8 cellular contexts compared by ENCODE assay signal in genomic region chr16:23557779-23558330, GRCh38. TPM values are rescaled to one million over a fixed set of nuclear protein-coding genes. Genes with fewer than 3 reads are reported as not detected.
DNase-seq lines count a peak whose midpoint lies in the region; ATAC-seq, FAIRE-seq and TF ChIP-seq lines count a peak whose summit lies in the region.

No MANE protein-coding gene starts in this region.

- TF ChIP-seq POLR2A in H54 (IDR thresholded peaks at IDR 0.05; ENCODE audit: low read depth, low read length) = no peak

- peaks cover 0 to 3% (median 0%) of the 10 kb centered on the region in 7 donors for H3K9me3 Mint-ChIP-seq in CD14-positive monocyte

- peaks cover 0 to 2% (median 0%) of the 10 kb centered on the region in 3 donors for H3K27me3 Mint-ChIP-seq in CD14-positive monocyte (ENCODE audit: low read depth in 3 of 3)

- H3K36me3 Mint-ChIP-seq in CD14-positive monocyte = peaks cover 31 to 34% of the 10 kb centered on the region in 2 donors

- no peak for DNase-seq in CD14-positive monocyte (ENCODE audit: low spot score)
- DNase-seq in H54 (ENCODE audit: insufficient read length, low spot score) = peak; percentile 25
- DNase-seq in PC-9 = no peak
- DNase-seq in bronchial epithelial cell (ENCODE audit: low read depth) = no peak
- peak in 1 of 2 donors; percentile 35 for DNase-seq in left colon
- peak; percentile 1 for DNase-seq in stimulated activated CD8-positive, alpha-beta memory T cell treated with anti-CD3 and anti-CD28 coated beads, Interleukin-4, amount 100 ng/mL, for 1 hour (ENCODE audit: low read depth in 2 of 2, low spot score in 1 of 2)
- no peak for DNase-seq in NCI-H526 treated with DMSO at 0.1 percent for 48 hours (lab: John Stamatoyannopoulos, UW)
- no peak for DNase-seq in D341Med (ENCODE audit: low spot score)

- no peaks in the 10 kb centered on the region for H3K27me3 ChIP-seq in PC-9 (ENCODE audit: insufficient read depth, low read depth)
- H3K27me3 ChIP-seq in bronchial epithelial cell (ENCODE audit: control insufficient read depth, insufficient read depth, low read length) = no peaks in the 10 kb centered on the region

- intact Hi-C loops in CD14-positive monocyte (cut with micrococcal nuclease) (loop anchor here (1.0 to 5.0 kb wide), 4 partner anchors 38 to 106 kb away; partner anchors contain the start of genes NDUFAB1 (in 2 of the 2) and COG7 (in 1 of the 2)), PC-9 (cut with micrococcal nuclease; ENCODE audit: unreplicated experiment) (loop anchor here (1.0 to 5.0 kb wide), 4 partner anchors 83 to 944 kb away; partner anchors contain the start of genes COG7, DCTN5 and PALB2), left colon (cut with DNase I, micrococcal nuclease) (no loop called here)

- peaks cover 37% of the 10 kb centered on the region for H3K36me3 ChIP-seq in PC-9 (ENCODE audit: low read depth)
- peaks cover 18% of the 10 kb centered on the region for H3K36me3 ChIP-seq in bronchial epithelial cell (ENCODE audit: control insufficient read depth, insufficient read depth, low read length)

- peak overlapping the region; percentile 43 for H3K27ac ChIP-seq in PC-9

- peaks cover 56% of the 10 kb centered on the region for H3K79me2 ChIP-seq in PC-9 (ENCODE audit: low read depth)

- H4K20me1 ChIP-seq in PC-9 (ENCODE audit: insufficient read depth) = peaks cover 18% of the 10 kb centered on the region

- no peaks in the 10 kb centered on the region for H3K9me3 ChIP-seq in PC-9 (ENCODE audit: insufficient read depth, low read depth)

- CTCF ChIA-PET in PC-9 (lab: Charles Lee) = interaction anchor here (0.6 to 0.9 kb wide), 3 partner anchors 19 to 140 kb away, joined by 3 to 7 read pairs (median 4); no protein-coding TSS in a partner anchor

- H3K27ac Mint-ChIP-seq in CD14-positive monocyte = peak overlapping the region; percentile 35 to 94 (median 87)

- no TSS peak for BruUV-seq in PC-9 (replicated peaks; lab: Mats Ljungman, UMichigan)

- H2AFZ ChIP-seq in PC-9 = peak overlapping the region; percentile 81; the same call in 1 of the 2 replicates

- H3K4me2 ChIP-seq in PC-9 = peak overlapping the region; percentile 97

- FAIRE-seq in H54 (lab: Jason Lieb, UNC) (no peak), bronchial epithelial cell (lab: Jason Lieb, UNC) (no peak)

- TF ChIP-seq CTCF in CD14-positive monocyte (IDR thresholded peaks at IDR 0.05) = no peak
- no peak for TF ChIP-seq CTCF in PC-9 (conservative IDR thresholded peaks at IDR 0.05)
- TF ChIP-seq CTCF in bronchial epithelial cell (IDR thresholded peaks at IDR 0.05; ENCODE audit: insufficient read depth, low read length, severe bottlenecking) = no peak

- peaks cover 13% of the 10 kb centered on the region; the same call in 1 of the 2 replicates for H3F3A ChIP-seq in PC-9 (ENCODE audit: insufficient read depth, low read depth)

- peak overlapping the region; percentile 87 to 88 for H3K4me3 Mint-ChIP-seq in CD14-positive monocyte

- POLR2A ChIA-PET in PC-9 (lab: Charles Lee; ENCODE audit: unreplicated experiment) = interaction anchor here (0.5 to 0.8 kb wide), 2 partner anchors 21 to 224 kb away, joined by 4 to 6 read pairs; no protein-coding TSS in a partner anchor

- peak; percentile 19 for ATAC-seq in left colon

- peaks cover 21% of the 10 kb centered on the region for H3K4me1 Mint-ChIP-seq in CD14-positive monocyte

- peaks cover 26% of the 10 kb centered on the region for H3K4me1 ChIP-seq in PC-9 (replicated peaks; ENCODE audit: insufficient read depth)

- H3K9me2 ChIP-seq in PC-9 (ENCODE audit: insufficient read depth) = no peaks in the 10 kb centered on the region

- H3K4me3 ChIP-seq in PC-9 (peak overlapping the region; percentile 98), bronchial epithelial cell (ENCODE audit: low read depth, low read length) (peak overlapping the region; percentile 87)

RNA-seq across cellular contexts. Expression of gene UBFD1, which starts 0.3 kb away (rescaled TPM):
- 1 to 10 TPM; 8.0 to 8.9 TPM for polyA plus RNA-seq in CD14-positive monocyte
- 95.8 and 98.2 TPM in 2 replicates for total RNA-seq in PC-9 (2021)
- 18.4 and 25.5 TPM in 2 replicates for total RNA-seq in bronchial epithelial cell
- total RNA-seq in left colon = 10 to 100 TPM; 26.5 to 27.7 TPM

RNA-seq across cellular contexts. Expression of gene EARS2, which starts 0.7 kb away (rescaled TPM):
- 1 to 10 TPM; 2.9 to 4.2 TPM for polyA plus RNA-seq in CD14-positive monocyte
- total RNA-seq in PC-9 (2021) (34.9 and 43.3 TPM in 2 replicates), bronchial epithelial cell (20.1 and 27.9 TPM in 2 replicates), left colon (10 to 100 TPM; 15.4 to 17.2 TPM)

RNA-seq across cellular contexts. Expression of gene NDUFAB1, which starts 38.3 kb away (rescaled TPM):
- 100 to 1,000 TPM; 240 to 257 TPM for polyA plus RNA-seq in CD14-positive monocyte
- 125 and 136 TPM in 2 replicates for total RNA-seq in PC-9 (2021)
- total RNA-seq in bronchial epithelial cell = 102 and 123 TPM in 2 replicates
- total RNA-seq in left colon = 100 to 1,000 TPM; 100 to 136 TPM

RNA-seq across cellular contexts. Expression of gene GGA2, which starts 47.6 kb away (rescaled TPM):
- 10 to 100 TPM; 37.5 to 49.5 TPM for polyA plus RNA-seq in CD14-positive monocyte
- 68.5 and 85.1 TPM in 2 replicates for total RNA-seq in PC-9 (2021)
- 12.4 and 15.1 TPM in 2 replicates for total RNA-seq in bronchial epithelial cell
- 10 to 100 TPM; 42.6 to 45.3 TPM for total RNA-seq in left colon

Comparison
In these comparisons a context has a peak if more than half of its experiments do, and no peak if none do; other contexts are left out.
1. DNase-seq: peak in H54 (single experiment) and stimulated activated CD8-positive, alpha-beta memory T cell treated with anti-CD3 and anti-CD28 coated beads, Interleukin-4, amount 100 ng/mL, for 1 hour (2 of 2); none in CD14-positive monocyte (single experiment), PC-9 (0 of 2), bronchial epithelial cell (single experiment), NCI-H526 treated with DMSO at 0.1 percent for 48 hours (single experiment) and D341Med (single experiment).
2. intact Hi-C loops: an anchor here in CD14-positive monocyte (1.0 to 5.0 kb wide) and PC-9 (1.0 to 5.0 kb wide); none called in left colon.